Comparison of ENCODE assay signal across 1 cellular context in genomic region chr2:99106905-99107304, GRCh38.
TF ChIP-seq lines count a peak whose summit lies in the region.

No MANE protein-coding gene starts in this region.

TF ChIP-seq in GM23338, 12 proteins besides CTCF, POLR2A, EP300 and RAD21:
- no peak for TF ChIP-seq ETS1 (IDR thresholded peaks at IDR 0.05)
- TF ChIP-seq ZNF331 (CRISPR knock-in tag; IDR thresholded peaks at IDR 0.05; ENCODE audit: low read depth), result no peak
- no peak for TF ChIP-seq EZH2phosphoT487 (IDR thresholded peaks at IDR 0.05; ENCODE audit: unreplicated experiment)
- no peak for TF ChIP-seq STAT1 (IDR thresholded peaks at IDR 0.05; ENCODE audit: unreplicated experiment)
- TF ChIP-seq JUNB (IDR thresholded peaks at IDR 0.05; ENCODE audit: unreplicated experiment), result no peak
- TF ChIP-seq ZNF114 (CRISPR knock-in tag; IDR thresholded peaks at IDR 0.05), result no peak
- TF ChIP-seq ZNF462 (CRISPR knock-in tag; IDR thresholded peaks at IDR 0.05), result no peak
- no peak for TF ChIP-seq REST (IDR thresholded peaks at IDR 0.05; ENCODE audit: unreplicated experiment)
- no peak for TF ChIP-seq EZH2 (IDR thresholded peaks at IDR 0.05; ENCODE audit: low read depth, unreplicated experiment)
- no peak for TF ChIP-seq POLR2AphosphoS5 (IDR thresholded peaks at IDR 0.05; ENCODE audit: low read depth)
- no peak for TF ChIP-seq NANOG (IDR thresholded peaks at IDR 0.05; ENCODE audit: borderline replicate concordance)
